Comparison of ENCODE assay signal across 8 cellular contexts in genomic region chr2:72892506-72893173, GRCh38. TPM values are rescaled to one million over a fixed set of nuclear protein-coding genes. Genes with fewer than 3 reads are reported as not detected.
DNase-seq lines count a peak whose midpoint lies in the region; ATAC-seq and TF ChIP-seq lines count a peak whose summit lies in the region.

No MANE protein-coding gene starts in this region.

- TF ChIP-seq CTCF in PC-9 (conservative IDR thresholded peaks at IDR 0.05) (peak; percentile 82), foreskin fibroblast (IDR thresholded peaks at IDR 0.05; ENCODE audit: low read depth, low read length) (peak; percentile 86), omental fat pad (IDR thresholded peaks at IDR 0.05) (peak in 1 of 3 donors; percentile 38)

- POLR2A ChIA-PET in PC-9 (lab: Charles Lee; ENCODE audit: unreplicated experiment), result interaction anchor here (0.6 kb wide), 2 partner anchors 81 to 1228 kb away, joined by 3 to 5 read pairs; no protein-coding TSS in a partner anchor

- H3K36me3 ChIP-seq in PC-9 (ENCODE audit: low read depth), result no peaks in the 10 kb centered on the region

- H3K27ac Mint-ChIP-seq in activated T-helper 1 cell treated with anti-CD3 and anti-CD28 coated beads, Interleukin-12 subunit alpha, Interleukin-12 subunit beta, Interleukin-2, Interleukin-4 antibody, amounts not matched to agents 30 ng/mL and 10 ng/mL and 1 ng/mL, durations not matched to agents 14 hours and 24 hours and 36 hours, result no peak overlapping the region

- H3K36me3 Mint-ChIP-seq in activated T-helper 1 cell treated with anti-CD3 and anti-CD28 coated beads, Interleukin-12 subunit alpha, Interleukin-12 subunit beta, Interleukin-2, Interleukin-4 antibody, amounts not matched to agents 30 ng/mL and 10 ng/mL and 1 ng/mL, durations not matched to agents 14 hours and 24 hours and 36 hours (ENCODE audit: low read depth), result no peaks in the 10 kb centered on the region

- CTCF ChIA-PET in PC-9 (lab: Charles Lee), result interaction anchor here (1.0 to 2.6 kb wide), 3 partner anchors 81 to 285 kb away, joined by 5 to 26 read pairs (median 8); no protein-coding TSS in a partner anchor

- peaks cover 27% of the 10 kb centered on the region for H3K27me3 Mint-ChIP-seq in activated T-helper 1 cell treated with anti-CD3 and anti-CD28 coated beads, Interleukin-12 subunit alpha, Interleukin-12 subunit beta, Interleukin-2, Interleukin-4 antibody, amounts not matched to agents 30 ng/mL and 10 ng/mL and 1 ng/mL, durations not matched to agents 14 hours and 24 hours and 36 hours (ENCODE audit: insufficient read depth)

- DNase-seq in DMS53 (lab: John Stamatoyannopoulos, UW) (peak; percentile 90), HS-27A (ENCODE audit: low read depth) (peak; percentile 14), PC-9 (peak; percentile 55 to 56), foreskin fibroblast (peak; percentile 72 to 91), omental fat pad (ENCODE audit: low spot score) (no peak), DMS79 treated with DMSO at 0.1 percent for 48 hours (lab: John Stamatoyannopoulos, UW) (no peak)
- peak; percentile 36 for DNase-seq in activated T-helper 1 cell treated with anti-CD3 and anti-CD28 coated beads, Interleukin-12 subunit alpha, Interleukin-12 subunit beta, Interleukin-2, Interleukin-4 antibody, amounts not matched to agents 30 ng/mL and 10 ng/mL and 1 ng/mL, durations not matched to agents 14 hours and 24 hours and 36 hours (ENCODE audit: low spot score)

- intact Hi-C loops in PC-9 (cut with micrococcal nuclease; ENCODE audit: unreplicated experiment), result loop anchor here (1.0 to 5.0 kb wide), 4 partner anchors 43 to 285 kb away; no protein-coding TSS in a partner anchor
- intact Hi-C loops in activated T-helper 1 cell treated with anti-CD3 and anti-CD28 coated beads, Interleukin-12 subunit alpha, Interleukin-12 subunit beta, Interleukin-2, Interleukin-4 antibody, amounts not matched to agents 30 ng/mL and 10 ng/mL and 1 ng/mL, durations not matched to agents 14 hours and 24 hours and 36 hours (cut with micrococcal nuclease), result loop anchor here (1.0 to 2.0 kb wide), 4 partner anchors 24 to 285 kb away; partner anchors contain the start of gene EMX1

- no peaks in the 10 kb centered on the region for H3K9me3 ChIP-seq in PC-9 (ENCODE audit: insufficient read depth, low read depth)

- H3K9me2 ChIP-seq in PC-9 (ENCODE audit: insufficient read depth), result no peaks in the 10 kb centered on the region

- ATAC-seq in GM21360 (IDR thresholded peaks at IDR 0.05; ENCODE audit: unreplicated experiment) (peak; percentile 50), omental fat pad (ENCODE audit: low FRiP score) (peak; percentile 37)

- peaks cover 8% of the 10 kb centered on the region; the same call in 1 of the 2 replicates for H3F3A ChIP-seq in PC-9 (ENCODE audit: insufficient read depth, low read depth)

- no peaks in the 10 kb centered on the region for H3K4me1 Mint-ChIP-seq in activated T-helper 1 cell treated with anti-CD3 and anti-CD28 coated beads, Interleukin-12 subunit alpha, Interleukin-12 subunit beta, Interleukin-2, Interleukin-4 antibody, amounts not matched to agents 30 ng/mL and 10 ng/mL and 1 ng/mL, durations not matched to agents 14 hours and 24 hours and 36 hours (ENCODE audit: low read depth)

- H3K27me3 ChIP-seq in PC-9 (ENCODE audit: insufficient read depth, low read depth), result no peaks in the 10 kb centered on the region

- no peak overlapping the region for H3K4me3 ChIP-seq in PC-9
- no peak overlapping the region for H3K4me3 ChIP-seq in foreskin fibroblast (ENCODE audit: low read depth in 1 of 2, low read length in 2 of 2)

- no peak overlapping the region for H3K4me3 Mint-ChIP-seq in activated T-helper 1 cell treated with anti-CD3 and anti-CD28 coated beads, Interleukin-12 subunit alpha, Interleukin-12 subunit beta, Interleukin-2, Interleukin-4 antibody, amounts not matched to agents 30 ng/mL and 10 ng/mL and 1 ng/mL, durations not matched to agents 14 hours and 24 hours and 36 hours

- peaks cover 22% of the 10 kb centered on the region; the same call in 1 of the 2 replicates for H4K20me1 ChIP-seq in PC-9 (ENCODE audit: insufficient read depth)

- no peak overlapping the region for H3K4me2 ChIP-seq in PC-9

- no peak overlapping the region for H3K27ac ChIP-seq in PC-9

- H2AFZ ChIP-seq in PC-9, result no peak overlapping the region

- H3K9me3 Mint-ChIP-seq in activated T-helper 1 cell treated with anti-CD3 and anti-CD28 coated beads, Interleukin-12 subunit alpha, Interleukin-12 subunit beta, Interleukin-2, Interleukin-4 antibody, amounts not matched to agents 30 ng/mL and 10 ng/mL and 1 ng/mL, durations not matched to agents 14 hours and 24 hours and 36 hours, result no peaks in the 10 kb centered on the region

- BruUV-seq in PC-9 (replicated peaks; lab: Mats Ljungman, UMichigan), result no TSS peak

- peaks cover 14% of the 10 kb centered on the region for H3K4me1 ChIP-seq in PC-9 (replicated peaks; ENCODE audit: insufficient read depth)

- no peaks in the 10 kb centered on the region for H3K79me2 ChIP-seq in PC-9 (ENCODE audit: low read depth)

RNA-seq across cellular contexts. Expression of gene SPR, which starts 5.4 kb away (rescaled TPM):
- total RNA-seq in PC-9 (2021), result 33.6 and 53.1 TPM in 2 replicates
- 10.9 and 11.2 TPM in 2 replicates for total RNA-seq in activated T-helper 1 cell treated with anti-CD3 and anti-CD28 coated beads, Interleukin-12 subunit alpha, Interleukin-12 subunit beta, Interleukin-2, Interleukin-4 antibody, amounts not matched to agents 30 ng/mL and 10 ng/mL and 1 ng/mL, durations not matched to agents 14 hours and 24 hours and 36 hours
- 10 to 100 TPM; 24.3 to 54.3 (median 42.8) TPM for total RNA-seq in omental fat pad

RNA-seq across cellular contexts. Expression of gene EMX1, which starts 24.7 kb away (rescaled TPM):
- total RNA-seq in PC-9 (2021), result not detected in 2 replicates
- not detected in 2 replicates for total RNA-seq in activated T-helper 1 cell treated with anti-CD3 and anti-CD28 coated beads, Interleukin-12 subunit alpha, Interleukin-12 subunit beta, Interleukin-2, Interleukin-4 antibody, amounts not matched to agents 30 ng/mL and 10 ng/mL and 1 ng/mL, durations not matched to agents 14 hours and 24 hours and 36 hours
- 1 to 10 TPM in 1 of 4 donors, under 1 TPM in 1, not detected in 2; 0.38 to 4.0 TPM for total RNA-seq in omental fat pad

Comparison
In these comparisons a context has a peak if more than half of its experiments do, and no peak if none do; other contexts are left out.
1. DNase-seq: peak in DMS53 (single experiment), HS-27A (single experiment), PC-9 (2 of 2), activated T-helper 1 cell treated with anti-CD3 and anti-CD28 coated beads, Interleukin-12 subunit alpha, Interleukin-12 subunit beta, Interleukin-2, Interleukin-4 antibody, amounts not matched to agents 30 ng/mL and 10 ng/mL and 1 ng/mL, durations not matched to agents 14 hours and 24 hours and 36 hours (single experiment) and foreskin fibroblast (2 of 2); none in omental fat pad (single experiment) and DMS79 treated with DMSO at 0.1 percent for 48 hours (single experiment).